10 cellular contexts compared by ENCODE assay signal in the genomic region with DNA sequence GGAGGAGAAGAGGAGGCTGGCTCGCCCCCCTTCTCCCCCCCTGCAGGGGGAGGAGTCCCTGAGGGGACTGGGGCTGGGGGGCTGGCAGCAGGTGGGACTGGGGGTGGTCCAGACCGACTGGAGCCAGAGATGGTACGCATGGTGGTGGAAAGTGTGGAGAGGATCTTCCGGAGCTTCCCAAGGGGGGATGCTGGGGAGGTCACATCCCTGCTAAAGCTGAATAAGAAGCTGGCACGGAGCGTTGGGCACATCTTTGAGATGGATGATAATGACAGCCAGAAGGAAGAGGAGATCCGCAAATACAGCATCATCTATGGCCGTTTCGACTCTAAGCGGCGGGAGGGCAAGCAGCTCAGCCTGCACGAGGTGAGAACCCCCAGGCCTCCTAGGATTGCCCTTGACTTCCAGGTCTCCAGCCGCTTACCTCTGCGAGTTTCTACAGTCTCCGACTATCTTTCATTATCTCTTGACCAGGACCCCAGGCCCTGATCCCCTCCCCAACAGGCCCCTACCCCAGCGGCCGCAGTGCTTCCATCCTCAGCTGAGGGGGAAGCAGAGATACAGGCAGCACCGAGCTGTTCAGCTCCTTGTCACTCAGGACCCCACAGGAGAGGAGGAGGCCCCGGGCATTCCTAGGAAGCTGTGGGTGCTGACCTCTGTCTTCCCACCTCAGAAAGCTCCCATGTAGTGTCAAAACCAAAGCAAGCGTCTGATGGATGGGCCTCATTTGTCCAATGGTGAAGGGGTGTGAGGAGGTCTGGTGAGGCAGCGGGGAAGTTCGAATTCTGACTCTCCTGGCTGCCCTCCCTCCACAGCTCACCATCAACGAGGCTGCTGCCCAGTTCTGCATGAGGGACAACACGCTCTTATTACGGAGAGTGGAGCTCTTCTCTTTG. TPM values are rescaled to one million over a fixed set of nuclear protein-coding genes. Genes with fewer than 3 reads are reported as not detected.
DNase-seq lines count a peak whose midpoint lies in the region; ATAC-seq and TF ChIP-seq lines count a peak whose summit lies in the region.
"Had no signal": no experiment of that assay in that cellular context is flagged by ENCODE, and none has a peak within 500 bp of the region (broad histone marks: within the 10 kb centered on the region; RNA-seq: fewer than 3 reads in every experiment).

No MANE protein-coding gene starts in this region.

- H3K27ac ChIP-seq in left ventricle myocardium inferior (replicated peaks), result peak overlapping the region; percentile 100
- H3K27ac ChIP-seq in brain microvascular endothelial cell, result no peak overlapping the region
- peak overlapping the region; percentile 87 for H3K27ac ChIP-seq in upper lobe of right lung
- H3K27ac ChIP-seq: cardiac muscle cell had no signal

- H3K4me1 ChIP-seq in left ventricle myocardium inferior (peaks cover 79% of the 10 kb centered on the region), upper lobe of right lung (peaks cover 45% of the 10 kb centered on the region)

- no peak for TF ChIP-seq CTCF in left ventricle myocardium inferior (IDR thresholded peaks at IDR 0.05; ENCODE audit: borderline replicate concordance)
- no peak for TF ChIP-seq CTCF in brain microvascular endothelial cell (IDR thresholded peaks at IDR 0.05; ENCODE audit: low read depth, low read length, missing control alignments)
- no peak for TF ChIP-seq CTCF in upper lobe of right lung (IDR thresholded peaks at IDR 0.05)

- peaks cover 63 to 73% (median 72%) of the 10 kb centered on the region in 3 donors for H3K4me1 Mint-ChIP-seq in naive B cell

- in situ Hi-C loops in brain microvascular endothelial cell (cut with HindIII; ENCODE audit: low pct_ligation_motif_present, low sequenced_read_pairs), result no loop called here

- H3K27me3 Mint-ChIP-seq in naive B cell, result no peaks in the 10 kb centered on the region

- H3K36me3 ChIP-seq in left ventricle myocardium inferior, result peaks cover 55% of the 10 kb centered on the region
- peaks cover 56% of the 10 kb centered on the region for H3K36me3 ChIP-seq in brain microvascular endothelial cell (replicated peaks)
- H3K36me3 ChIP-seq in upper lobe of right lung, result peaks cover 49% of the 10 kb centered on the region

- peak overlapping the region in 3 of 6 donors; percentile 10 to 97 (median 94) for H3K27ac Mint-ChIP-seq in naive B cell

- no peaks in the 10 kb centered on the region for H3K27me3 ChIP-seq in left ventricle myocardium inferior (ENCODE audit: low read depth)
- no peaks in the 10 kb centered on the region for H3K27me3 ChIP-seq in brain microvascular endothelial cell (replicated peaks)
- H3K27me3 ChIP-seq in upper lobe of right lung, result no peaks in the 10 kb centered on the region
- H3K27me3 ChIP-seq: cardiac muscle cell had no signal

- no peaks in the 10 kb centered on the region for H3K9me3 Mint-ChIP-seq in naive B cell

- no peak for ATAC-seq in left cardiac atrium
- ATAC-seq in naive B cell (ENCODE audit: low read depth in 2 of 2), result no peak
- ATAC-seq in upper lobe of right lung, result no peak
- no peak for ATAC-seq in HG03095 (IDR thresholded peaks at IDR 0.05; ENCODE audit: unreplicated experiment)

- intact Hi-C loops in left ventricle myocardium inferior (cut with micrococcal nuclease), result no loop called here
- intact Hi-C loops in left cardiac atrium (cut with DNase I), result no loop called here
- intact Hi-C loops in upper lobe of right lung (cut with DNase I), result no loop called here

- DNase-seq in left ventricle myocardium inferior (no peak), left cardiac atrium (no peak), brain microvascular endothelial cell (no peak), naive B cell (no peak), upper lobe of right lung (no peak), HCEC 1CT (no peak), GF-D8 (lab: John Stamatoyannopoulos, UW) (no peak)
- DNase-seq: NCI-H69 had no signal

- peaks cover 6 to 10% of the 10 kb centered on the region in 2 donors for H3K36me3 Mint-ChIP-seq in naive B cell

- H3K4me3 Mint-ChIP-seq in naive B cell, result peak overlapping the region in 7 of 8 donors; percentile 45 to 74 (median 66)

- H3K4me3 ChIP-seq in left ventricle myocardium inferior (peak overlapping the region; percentile 95), brain microvascular endothelial cell (ENCODE audit: low read depth, low read length) (peak overlapping the region; percentile 96), upper lobe of right lung (peak overlapping the region; percentile 88)
- H3K4me3 ChIP-seq: cardiac muscle cell had no signal

- H3K9me3 ChIP-seq in left ventricle myocardium inferior (replicated peaks) (no peaks in the 10 kb centered on the region), upper lobe of right lung (no peaks in the 10 kb centered on the region)

RNA-seq across cellular contexts. Expression of a gene that starts 3.0 kb away (rescaled TPM):
- total RNA-seq in left ventricle myocardium inferior (10.1 TPM), left cardiac atrium (10 to 100 TPM; 11.1 to 17.1 TPM), upper lobe of right lung (37.3 TPM)
- polyA plus RNA-seq in naive B cell (ENCODE audit: low read depth in 6 of 6), result 1 to 10 TPM in 5 of 6 donors, under 1 TPM in 1; 0.54 to 2.6 (median 1.6) TPM

RNA-seq across cellular contexts. Expression of a gene that starts 13.3 kb away (rescaled TPM):
- 3.3 TPM for total RNA-seq in left ventricle myocardium inferior
- total RNA-seq in left cardiac atrium, result 1 to 10 TPM; 2.8 to 5.3 TPM
- polyA plus RNA-seq in naive B cell (ENCODE audit: low read depth in 6 of 6), result 1 to 10 TPM; 3.9 to 7.1 (median 5.9) TPM
- total RNA-seq in upper lobe of right lung, result 14.1 TPM

RNA-seq across cellular contexts. Expression of a gene that starts 19.3 kb away (rescaled TPM):
- total RNA-seq in left ventricle myocardium inferior (46.2 TPM), left cardiac atrium (10 to 100 TPM; 77.7 to 78.1 TPM), upper lobe of right lung (230 TPM)
- 100 to 1,000 TPM in 5 of 6 donors, 10 to 100 TPM in 1; 88.2 to 172 (median 159) TPM for polyA plus RNA-seq in naive B cell (ENCODE audit: low read depth in 6 of 6)

RNA-seq across cellular contexts. Expression of a gene that starts 36.4 kb away (rescaled TPM):
- total RNA-seq in left ventricle myocardium inferior (61.0 TPM), left cardiac atrium (100 to 1,000 TPM; 188 to 222 TPM), upper lobe of right lung (261 TPM)
- under 1 TPM in 3 of 6 donors, not detected in 3; 0.04 to 0.55 (median 0.09) TPM for polyA plus RNA-seq in naive B cell (ENCODE audit: low read depth in 6 of 6)

RNA-seq across cellular contexts. Expression of a gene that starts 42.0 kb away (rescaled TPM):
- total RNA-seq in left ventricle myocardium inferior, result not detected
- under 1 TPM; 0.09 to 0.13 TPM for total RNA-seq in left cardiac atrium
- not detected for polyA plus RNA-seq in naive B cell (ENCODE audit: low read depth in 6 of 6)
- 1.4 TPM for total RNA-seq in upper lobe of right lung
- total RNA-seq: cardiac muscle cell had no signal
